ENCODE assay signal across 9 cellular contexts in genomic region chr11:48064306-48064705, GRCh38.
DNase-seq lines count a peak whose midpoint lies in the region; ATAC-seq and TF ChIP-seq lines count a peak whose summit lies in the region.
"Had no signal": no experiment of that assay in that cellular context is flagged by ENCODE, and none has a peak within 500 bp of the region (broad histone marks: within the 10 kb centered on the region; RNA-seq: fewer than 3 reads in every experiment).

No MANE protein-coding gene starts in this region.

- peak overlapping the region; percentile 48 for H3K4me3 Mint-ChIP-seq in Calu3 (ENCODE audit: low read depth, unreplicated experiment)
- H3K4me3 Mint-ChIP-seq: IgD-negative memory B cell had no signal

- peak; percentile 78 for ATAC-seq in SK-N-SH treated with all-trans-retinoic acid at 6 μM for 48 hours
- peak in 1 of 4 donors; percentile 30 for ATAC-seq in heart left ventricle
- ATAC-seq in sciatic nerve: peak; percentile 13
- no peak for ATAC-seq in HG03159 (IDR thresholded peaks at IDR 0.05; ENCODE audit: unreplicated experiment)
- ATAC-seq in HG03521 (IDR thresholded peaks at IDR 0.05; ENCODE audit: unreplicated experiment): no peak
- no peak for ATAC-seq in GM21825 (IDR thresholded peaks at IDR 0.05; ENCODE audit: unreplicated experiment)

- no TSS peak for BruUV-seq in Calu3 (replicated peaks; lab: Mats Ljungman, UMichigan)

- peak overlapping the region in 9 of 12 donors; percentile 33 to 82 (median 47) for H3K27ac ChIP-seq in heart left ventricle
- no peak overlapping the region for H3K27ac ChIP-seq in SJCRH30

- TF ChIP-seq POLR2A in heart left ventricle (IDR thresholded peaks at IDR 0.05): no peak

- peak overlapping the region; percentile 77 for H3K27ac Mint-ChIP-seq in Calu3 (ENCODE audit: unreplicated experiment)

- H3K36me3 Mint-ChIP-seq in Calu3 (ENCODE audit: insufficient read depth, unreplicated experiment): peaks cover 6% of the 10 kb centered on the region

- H3K36me3 ChIP-seq in heart left ventricle (no peaks in the 10 kb centered on the region), SJCRH30 (no peaks in the 10 kb centered on the region)

- H3K9me3 ChIP-seq in heart left ventricle: no peaks in the 10 kb centered on the region
- H3K9me3 ChIP-seq in SJCRH30 (replicated peaks): no peaks in the 10 kb centered on the region

- H3K4me1 ChIP-seq in heart left ventricle (peaks cover 0 to 87% (median 19%) of the 10 kb centered on the region in 12 donors), SJCRH30 (peaks cover 5% of the 10 kb centered on the region; the same call in 1 of the 2 replicates)

- intact Hi-C loops in Calu3 (cut with micrococcal nuclease; ENCODE audit: unreplicated experiment): no loop called here
- intact Hi-C loops in heart left ventricle (cut with DNase I): loop anchor here in 1 of 10 donors (10.0 kb wide), 1 partner anchor 80 kb away; the partner anchor contains the start of gene PTPRJ
- intact Hi-C loops in sciatic nerve (cut with DNase I): no loop called here

- H3K4me1 Mint-ChIP-seq in Calu3 (ENCODE audit: low read depth, unreplicated experiment): peaks cover 63% of the 10 kb centered on the region

- CTCF ChIA-PET in Calu3 (lab: Charles Lee): interaction anchor here (0.8 to 1.5 kb wide), 2 partner anchors 16 to 29 kb away, joined by 3 to 6 read pairs; no protein-coding TSS in a partner anchor

- peak overlapping the region in 1 of 12 donors; percentile 18 for H3K4me3 ChIP-seq in heart left ventricle
- H3K4me3 ChIP-seq in SJCRH30: no peak overlapping the region

- no peaks in the 10 kb centered on the region for H3K9me3 Mint-ChIP-seq in Calu3 (ENCODE audit: low read depth, unreplicated experiment)

- WGBS in heart left ventricle, 4 donors: 64 to 84% (median 70%) methylated on average over 8 of the region's 8 CpGs

- H3K27me3 ChIP-seq in heart left ventricle (no peaks in the 10 kb centered on the region), SJCRH30 (peaks cover 3% of the 10 kb centered on the region; the same call in 1 of the 2 replicates)

- no peak for TF ChIP-seq CTCF in Calu3 (IDR thresholded peaks at IDR 0.05; ENCODE audit: unreplicated experiment)
- TF ChIP-seq CTCF in heart left ventricle (IDR thresholded peaks at IDR 0.05): no peak

- H3K27me3 Mint-ChIP-seq in Calu3 (ENCODE audit: unreplicated experiment): no peaks in the 10 kb centered on the region
- H3K27me3 Mint-ChIP-seq: IgD-negative memory B cell had no signal

- DNase-seq in Calu3 (no peak), heart left ventricle (no peak), sciatic nerve (ENCODE audit: low spot score) (no peak), SJCRH30 (no peak)

TF ChIP-seq in SK-N-SH treated with all-trans-retinoic acid at 6 μM for 48 hours, 23 proteins besides CTCF, POLR2A, EP300 and RAD21:
- no peak for TF ChIP-seq PPARA (CRISPR knock-in tag; IDR thresholded peaks at IDR 0.05; ENCODE audit: borderline replicate concordance)
- no peak for TF ChIP-seq CSDC2 (CRISPR knock-in tag; IDR thresholded peaks at IDR 0.05)
- no peak for TF ChIP-seq CSRNP3 (CRISPR knock-in tag; IDR thresholded peaks at IDR 0.05)

Comparison
In these comparisons a context has a peak if more than half of its experiments do, and no peak if none do; other contexts are left out.
1. ATAC-seq: peak in SK-N-SH treated with all-trans-retinoic acid at 6 μM for 48 hours (single experiment) and sciatic nerve (single experiment); none in HG03159 (single experiment), HG03521 (single experiment) and GM21825 (single experiment).